In genomic region chr17:42103221-42103954, GRCh38 we compare ENCODE assay signal across 21 cellular contexts. TPM values are rescaled to one million over a fixed set of nuclear protein-coding genes. Genes with fewer than 3 reads are reported as not detected.
A peak's percentile ranks its signal among the peaks of the same experiment; 100 is the strongest.
DNase-seq lines count a peak whose midpoint lies in the region; ATAC-seq, FAIRE-seq and TF ChIP-seq lines count a peak whose summit lies in the region.
"Had no signal": no experiment of that assay in that cellular context is flagged by ENCODE, and none has a peak within 500 bp of the region (broad histone marks: within the 10 kb centered on the region; RNA-seq: fewer than 3 reads in every experiment).

No MANE protein-coding gene starts in this region.

- CTCF ChIA-PET in K562 (lab: Yijun Ruan, JAX; ENCODE audit: low intra/inter-chr PET ratio): interaction anchor here (0.6 to 3.2 kb wide), 2 partner anchors 24 to 35 kb away, joined by 3 to 33 read pairs; no protein-coding TSS in a partner anchor

- TF ChIP-seq CTCF in C4-2B (conservative IDR thresholded peaks at IDR 0.05): no peak
- TF ChIP-seq CTCF in K562 (IDR thresholded peaks at IDR 0.05 in 2 of 3, conservative IDR thresholded peaks at IDR 0.05 in 1 of 3; ENCODE audit: insufficient read depth in 2 of 3, low read depth in 1 of 3, low read length in 3 of 3): no peak
- TF ChIP-seq CTCF in kidney (IDR thresholded peaks at IDR 0.05; ENCODE audit: borderline replicate concordance, extremely low read depth, insufficient read depth): no peak

- no peak overlapping the region for H4K8ac ChIP-seq in trophoblast cell (ENCODE audit: low read depth, low read length)

- no peak for TF ChIP-seq RAD21 in K562 (CRISPR knock-in tag; conservative IDR thresholded peaks at IDR 0.05 in 1 of 2, IDR thresholded peaks at IDR 0.05 in 1 of 2)

- TF ChIP-seq EP300 in K562 (IDR thresholded peaks at IDR 0.05; ENCODE audit: low read length): no peak

- no peak overlapping the region for H2AK5ac ChIP-seq in trophoblast cell (ENCODE audit: low read length)

- peak overlapping the region; percentile 32; the same call in 1 of the 2 replicates for H3K27ac ChIP-seq in C4-2B
- no peak overlapping the region for H3K27ac ChIP-seq in K562 (ENCODE audit: extremely low read depth, low read depth, low read length)
- no peak overlapping the region for H3K27ac ChIP-seq in trophoblast cell (ENCODE audit: low read depth, low read length)
- H3K27ac ChIP-seq in kidney (ENCODE audit: low read depth in 2 of 2, low read length in 2 of 2): no peak overlapping the region

- no peaks in the 10 kb centered on the region for H3K27me3 ChIP-seq in K562 (ENCODE audit: control insufficient read depth in 2 of 2, insufficient read depth in 2 of 2, low read length in 2 of 2)
- H3K27me3 ChIP-seq in trophoblast cell (ENCODE audit: insufficient read depth, low read length): peaks cover 2% of the 10 kb centered on the region

- no peak overlapping the region for H3K23ac ChIP-seq in trophoblast cell (ENCODE audit: low read length)

- H4K91ac ChIP-seq in trophoblast cell (ENCODE audit: low read depth, low read length): no peak overlapping the region

- BruUV-seq in K562 (replicated peaks; lab: Mats Ljungman, UMichigan): no TSS peak

- no peak overlapping the region for H2BK12ac ChIP-seq in trophoblast cell (ENCODE audit: low read length)

- DNase-seq in K562 (ENCODE audit: extremely low read depth in 1 of 4, low spot score in 3 of 4): no peak
- DNase-seq in trophoblast cell: peak; percentile 52 to 93
- DNase-seq in kidney: no peak
- DNase-seq: C1 segment of cervical spinal cord; Caco-2; CD4-positive, CD25-positive, alpha-beta regulatory T cell; CD8-positive, alpha-beta T cell; DMS153; DMS79 treated with DMSO at 0.1 percent for 48 hours; GF-D8; GOT3; HFFc6 had no signal

- FAIRE-seq in K562 (lab: Jason Lieb, UNC) (no peak), kidney (lab: Jason Lieb, UNC) (no peak)
- FAIRE-seq: GM12891, GM18507, H54 had no signal

- POLR2A ChIA-PET in K562 (lab: Yijun Ruan, JAX): interaction anchor here (0.6 to 1.2 kb wide), 2 partner anchors 11 to 208 kb away, joined by 3 to 4 read pairs; no protein-coding TSS in a partner anchor

- no peak for ATAC-seq in K562
- ATAC-seq: CD8-positive, alpha-beta T cell had no signal

- H3K4me3 ChIP-seq in K562 (no peak overlapping the region), trophoblast cell (ENCODE audit: low read depth, low read length) (no peak overlapping the region), kidney (ENCODE audit: low read length in 2 of 2) (no peak overlapping the region)
- H3K4me3 ChIP-seq: HAP-1 had no signal

- no peak overlapping the region for H2BK5ac ChIP-seq in trophoblast cell (ENCODE audit: low read depth, low read length, poor library complexity)

- peak overlapping the region in 1 of 2 experiments; percentile 37; a peak in 2 of 4 replicates for H3K9ac ChIP-seq in K562 (ENCODE audit: insufficient read depth in 1 of 2, low read depth in 2 of 2, low read length in 2 of 2)
- H3K9ac ChIP-seq in trophoblast cell (ENCODE audit: low read length): no peak overlapping the region
- H3K9ac ChIP-seq in kidney (ENCODE audit: low read length in 2 of 2): no peak overlapping the region

- 34% methylated on average over 11 of the region's 11 CpGs for WGBS in K562 (ENCODE audit: insufficient coverage, low coverage, missing lambda C conversion rate)
- no CpG with 5 or more reads among the region's 11 CpGs for WGBS in trophoblast cell (ENCODE audit: extremely low coverage, insufficient coverage, insufficient read length)

- no peaks in the 10 kb centered on the region for H3K9me1 ChIP-seq in K562 (ENCODE audit: control insufficient read depth, insufficient read depth, low read length)

- no peaks in the 10 kb centered on the region for H3K36me3 ChIP-seq in K562 (ENCODE audit: control insufficient read depth, insufficient read depth, low read length)
- no peaks in the 10 kb centered on the region for H3K36me3 ChIP-seq in trophoblast cell (ENCODE audit: control insufficient read depth in 1 of 2, insufficient read depth in 2 of 2, low read length in 2 of 2)
- peaks cover 3 to 13% of the 10 kb centered on the region in 2 donors for H3K36me3 ChIP-seq in kidney (ENCODE audit: control insufficient read depth in 1 of 2, insufficient read depth in 2 of 2, low read length in 2 of 2)
- H3K36me3 ChIP-seq: HAP-1 had no signal

- intact Hi-C loops in K562 (cut with micrococcal nuclease): no loop called here
- intact Hi-C loops in kidney (cut with DNase I): no loop called here

- in situ Hi-C loops in K562 (cut with MboI): loop anchor here (25.0 kb wide), 1 partner anchor 366 kb away; the partner anchor contains the start of gene HAP1

- H2BK120ac ChIP-seq in trophoblast cell (ENCODE audit: insufficient read depth, low read length, poor library complexity): no peak overlapping the region

- no peaks in the 10 kb centered on the region for H4K20me1 ChIP-seq in K562 (replicated peaks; ENCODE audit: control insufficient read depth, insufficient read depth, low read length)

- H3K79me2 ChIP-seq in K562 (ENCODE audit: control insufficient read depth, insufficient read depth, low read length) (no peaks in the 10 kb centered on the region), trophoblast cell (ENCODE audit: control insufficient read depth, insufficient read depth, low read length, poor library complexity) (no peaks in the 10 kb centered on the region)

- no peaks in the 10 kb centered on the region for H3K9me3 ChIP-seq in K562 (replicated peaks; ENCODE audit: control insufficient read depth, insufficient read depth, low read depth, low read length)
- H3K9me3 ChIP-seq in trophoblast cell (ENCODE audit: insufficient read depth, low read depth, low read length): no peaks in the 10 kb centered on the region
- H3K9me3 ChIP-seq in kidney (ENCODE audit: control insufficient read depth in 1 of 2, low read length in 2 of 2): no peaks in the 10 kb centered on the region
- H3K9me3 ChIP-seq: Caco-2, HAP-1 had no signal

- H3K18ac ChIP-seq in trophoblast cell (ENCODE audit: low read length): no peak overlapping the region

- H3K14ac ChIP-seq in trophoblast cell (ENCODE audit: low read length): no peak overlapping the region

- no peaks in the 10 kb centered on the region for H3K79me1 ChIP-seq in trophoblast cell (ENCODE audit: low read length)

- no peak overlapping the region for H4K12ac ChIP-seq in trophoblast cell (ENCODE audit: low read depth, low read length)

- H3K4me1 ChIP-seq in K562 (replicated peaks in 1 of 2; ENCODE audit: control insufficient read depth in 2 of 2, insufficient read depth in 2 of 2, low read length in 2 of 2): peaks cover 13 to 33% of the 10 kb centered on the region in 2 experiments; a peak in 4 of 5 replicates
- peaks cover 0 to 3% of the 10 kb centered on the region in 2 experiments for H3K4me1 ChIP-seq in trophoblast cell (ENCODE audit: control insufficient read depth in 1 of 2, insufficient read depth in 2 of 2, low read length in 2 of 2)
- H3K4me1 ChIP-seq in kidney (ENCODE audit: control insufficient read depth in 1 of 2, insufficient read depth in 1 of 2, low read depth in 1 of 2, low read length in 2 of 2): no peaks in the 10 kb centered on the region
- H3K4me1 ChIP-seq: Caco-2, HAP-1 had no signal

- no peak overlapping the region for H2AFZ ChIP-seq in K562 (ENCODE audit: low read depth, low read length)
- H2AFZ ChIP-seq in trophoblast cell (ENCODE audit: insufficient read depth, low read length, poor library complexity): no peak overlapping the region

- no peak overlapping the region for H3K4ac ChIP-seq in trophoblast cell (ENCODE audit: low read depth, low read length)

- no peak overlapping the region for H3K4me2 ChIP-seq in K562 (ENCODE audit: insufficient read depth, low read length)
- no peak overlapping the region for H3K4me2 ChIP-seq in trophoblast cell (ENCODE audit: low read length)

- no peak for TF ChIP-seq POLR2A in K562 (conservative IDR thresholded peaks at IDR 0.05)

RNA-seq across cellular contexts. Expression of gene ZNF385C, which starts 5.1 kb away (rescaled TPM):
- 0.44 and 0.86 TPM in 2 replicates for total RNA-seq in K562 (2011; cell fraction: chromatin; rRNA removed; ENCODE audit: low replicate concordance)
- 0.79 and 0.83 TPM in 2 replicates for total RNA-seq in K562 (2011; cell fraction: nucleolus; rRNA removed)
- total RNA-seq in K562 (2011; cell fraction: nucleoplasm; rRNA removed): 0.73 and 1.5 TPM in 2 replicates
- total RNA-seq in K562 (2014; rRNA removed) (0.20 TPM in 1 of 2 replicates, not detected in the other), K562 (2014; rRNA removed; fragmentation: Illumina TruSeq; extraction: Trizol) (0.16 and 0.25 TPM in 2 replicates), K562 (2015; rRNA removed; fragmentation: Illumina TruSeq; extraction: Trizol) (0.08 and 0.11 TPM in 2 replicates), K562 (2021) (0.22 and 0.34 TPM in 2 replicates), kidney (1.2 TPM)
- polyA plus RNA-seq in K562 (2011; rRNA removed) (0.35 and 0.42 TPM in 2 replicates), K562 (2014; fragmentation: Illumina TruSeq; extraction: Trizol) (0.28 and 0.29 TPM in 2 replicates), K562 (2014; fragmentation: Nextera tagmentation; extraction: Ambion mirVana) (under 1 TPM; 0.03 to 0.04 TPM), K562 (2014; rRNA removed) (0.15 and 0.74 TPM in 2 replicates), kidney (ENCODE audit: insufficient read depth, low read depth, low replicate concordance) (1.1 TPM)
- 0.48 and 0.63 TPM in 2 replicates for polyA plus RNA-seq in K562 (2011; cell fraction: cytosol; rRNA removed)
- polyA plus RNA-seq in K562 (2011; cell fraction: nucleus; rRNA removed): 0.80 and 0.84 TPM in 2 replicates
- polyA plus RNA-seq in K562 (2012): 0.25 and 1.9 TPM in 2 replicates
- polyA minus RNA-seq in K562 (2011; rRNA and poly(A)+ RNA removed): 0.11 and 0.18 TPM in 2 replicates
- not detected in 2 replicates for polyA minus RNA-seq in K562 (2011; cell fraction: cytosol; rRNA and poly(A)+ RNA removed)
- not detected in 2 replicates for polyA minus RNA-seq in K562 (2011; cell fraction: nucleus; rRNA and poly(A)+ RNA removed)
- 0.26 and 0.36 TPM in 2 replicates for polyA plus RNA-seq in trophoblast cell (2013)
- total RNA-seq: A172; CD4-positive, CD25-positive, alpha-beta regulatory T cell; HFFc6 had no signal
- polyA plus RNA-seq: BJ had no signal

RNA-seq across cellular contexts. Expression of gene DHX58, which starts 9.1 kb away (rescaled TPM):
- total RNA-seq in K562 (2011; cell fraction: chromatin; rRNA removed; ENCODE audit: low replicate concordance): 6.6 and 9.3 TPM in 2 replicates
- 4.5 and 5.7 TPM in 2 replicates for total RNA-seq in K562 (2011; cell fraction: nucleolus; rRNA removed)
- 5.0 and 5.1 TPM in 2 replicates for total RNA-seq in K562 (2011; cell fraction: nucleoplasm; rRNA removed)
- total RNA-seq in K562 (2014; rRNA removed) (1.5 and 3.0 TPM in 2 replicates), K562 (2014; rRNA removed; fragmentation: Illumina TruSeq; extraction: Trizol) (0.51 and 0.76 TPM in 2 replicates), K562 (2015; rRNA removed; fragmentation: Illumina TruSeq; extraction: Trizol) (1.1 and 1.2 TPM in 2 replicates), K562 (2021) (1.7 and 2.3 TPM in 2 replicates), kidney (27.5 TPM)
- polyA plus RNA-seq in K562 (2011; rRNA removed) (1.6 and 3.5 TPM in 2 replicates), K562 (2014; fragmentation: Illumina TruSeq; extraction: Trizol) (1.4 TPM in 2 replicates), K562 (2014; fragmentation: Nextera tagmentation; extraction: Ambion mirVana) (under 1 TPM; 0.15 to 0.25 TPM), K562 (2014; rRNA removed) (1.9 and 2.4 TPM in 2 replicates), kidney (ENCODE audit: insufficient read depth, low read depth, low replicate concordance) (22.1 TPM)
- polyA plus RNA-seq in K562 (2011; cell fraction: cytosol; rRNA removed): 3.9 and 5.4 TPM in 2 replicates
- 7.8 and 12.8 TPM in 2 replicates for polyA plus RNA-seq in K562 (2011; cell fraction: nucleus; rRNA removed)
- 1.5 and 4.2 TPM in 2 replicates for polyA plus RNA-seq in K562 (2012)
- polyA minus RNA-seq in K562 (2011; rRNA and poly(A)+ RNA removed): 0.84 and 1.1 TPM in 2 replicates
- 1.7 and 2.9 TPM in 2 replicates for polyA minus RNA-seq in K562 (2011; cell fraction: cytosol; rRNA and poly(A)+ RNA removed)
- 1.9 and 4.2 TPM in 2 replicates for polyA minus RNA-seq in K562 (2011; cell fraction: nucleus; rRNA and poly(A)+ RNA removed)
- polyA plus RNA-seq in trophoblast cell (2013): 0.10 and 0.22 TPM in 2 replicates

RNA-seq across cellular contexts. Expression of gene KAT2A, which starts 17.8 kb away (rescaled TPM):
- total RNA-seq in K562 (2011; cell fraction: chromatin; rRNA removed; ENCODE audit: low replicate concordance): 97.5 and 216 TPM in 2 replicates
- 139 and 145 TPM in 2 replicates for total RNA-seq in K562 (2011; cell fraction: nucleolus; rRNA removed)
- total RNA-seq in K562 (2011; cell fraction: nucleoplasm; rRNA removed): 84.1 and 110 TPM in 2 replicates
- total RNA-seq in K562 (2014; rRNA removed) (22.9 and 29.3 TPM in 2 replicates), K562 (2014; rRNA removed; fragmentation: Illumina TruSeq; extraction: Trizol) (13.9 and 18.7 TPM in 2 replicates), K562 (2015; rRNA removed; fragmentation: Illumina TruSeq; extraction: Trizol) (31.9 and 32.8 TPM in 2 replicates), K562 (2021) (57.2 and 57.8 TPM in 2 replicates), kidney (38.6 TPM)
- polyA plus RNA-seq in K562 (2011; rRNA removed) (64.6 and 64.7 TPM in 2 replicates), K562 (2014; fragmentation: Illumina TruSeq; extraction: Trizol) (54.4 and 57.1 TPM in 2 replicates), K562 (2014; fragmentation: Nextera tagmentation; extraction: Ambion mirVana) (1 to 10 TPM; 1.5 to 4.9 TPM), K562 (2014; rRNA removed) (80.4 and 92.0 TPM in 2 replicates), kidney (ENCODE audit: insufficient read depth, low read depth, low replicate concordance) (38.6 TPM)
- 26.0 and 41.1 TPM in 2 replicates for polyA plus RNA-seq in K562 (2011; cell fraction: cytosol; rRNA removed)
- 518 and 949 TPM in 2 replicates for polyA plus RNA-seq in K562 (2011; cell fraction: nucleus; rRNA removed)
- polyA plus RNA-seq in K562 (2012): 43.2 and 57.4 TPM in 2 replicates
- 13.2 and 20.1 TPM in 2 replicates for polyA minus RNA-seq in K562 (2011; rRNA and poly(A)+ RNA removed)
- polyA minus RNA-seq in K562 (2011; cell fraction: cytosol; rRNA and poly(A)+ RNA removed): 13.4 and 13.8 TPM in 2 replicates
- polyA minus RNA-seq in K562 (2011; cell fraction: nucleus; rRNA and poly(A)+ RNA removed): 44.7 and 47.8 TPM in 2 replicates
- 14.5 and 14.6 TPM in 2 replicates for polyA plus RNA-seq in trophoblast cell (2013)

RNA-seq across cellular contexts. Expression of gene HSPB9, which starts 19.2 kb away (rescaled TPM):
- 0.62 and 0.92 TPM in 2 replicates for total RNA-seq in K562 (2011; cell fraction: chromatin; rRNA removed; ENCODE audit: low replicate concordance)
- 0.26 and 0.67 TPM in 2 replicates for total RNA-seq in K562 (2011; cell fraction: nucleolus; rRNA removed)
- total RNA-seq in K562 (2011; cell fraction: nucleoplasm; rRNA removed): 0.22 and 0.31 TPM in 2 replicates
- total RNA-seq in K562 (2014; rRNA removed) (0.08 TPM in 1 of 2 replicates, not detected in the other), K562 (2014; rRNA removed; fragmentation: Illumina TruSeq; extraction: Trizol) (not detected in 2 replicates), K562 (2015; rRNA removed; fragmentation: Illumina TruSeq; extraction: Trizol) (0.07 TPM in 1 of 2 replicates, not detected in the other), K562 (2021) (0.11 and 0.16 TPM in 2 replicates), kidney (not detected)
- polyA plus RNA-seq in K562 (2011; rRNA removed) (0.04 and 0.08 TPM in 2 replicates), K562 (2014; fragmentation: Illumina TruSeq; extraction: Trizol) (not detected in 2 replicates), K562 (2014; fragmentation: Nextera tagmentation; extraction: Ambion mirVana) (under 1 TPM; 0.04 to 0.06 TPM), K562 (2014; rRNA removed) (0.05 and 0.13 TPM in 2 replicates), kidney (ENCODE audit: insufficient read depth, low read depth, low replicate concordance) (0.99 TPM)
- polyA plus RNA-seq in K562 (2011; cell fraction: cytosol; rRNA removed): 0.06 TPM in 1 of 2 replicates, not detected in the other
- 0.41 and 0.74 TPM in 2 replicates for polyA plus RNA-seq in K562 (2011; cell fraction: nucleus; rRNA removed)
- 0.27 and 0.36 TPM in 2 replicates for polyA plus RNA-seq in K562 (2012)
- 0.18 TPM in 1 of 2 replicates, not detected in the other for polyA minus RNA-seq in K562 (2011; rRNA and poly(A)+ RNA removed)
- not detected in 2 replicates for polyA minus RNA-seq in K562 (2011; cell fraction: cytosol; rRNA and poly(A)+ RNA removed)
- polyA minus RNA-seq in K562 (2011; cell fraction: nucleus; rRNA and poly(A)+ RNA removed): 0.13 and 0.22 TPM in 2 replicates
- polyA plus RNA-seq in trophoblast cell (2013): 0.01 and 0.03 TPM in 2 replicates
- total RNA-seq: A172; A673; Caco-2; CD4-positive, CD25-positive, alpha-beta regulatory T cell; CD8-positive, alpha-beta T cell; G401; HFFc6 had no signal
- polyA plus RNA-seq: BJ had no signal

RNA-seq across cellular contexts. Expression of gene RAB5C, which starts 51.4 kb away (rescaled TPM):
- total RNA-seq in K562 (2011; cell fraction: chromatin; rRNA removed; ENCODE audit: low replicate concordance): 21.1 and 47.2 TPM in 2 replicates
- 33.4 and 35.0 TPM in 2 replicates for total RNA-seq in K562 (2011; cell fraction: nucleolus; rRNA removed)
- total RNA-seq in K562 (2011; cell fraction: nucleoplasm; rRNA removed): 29.4 and 31.1 TPM in 2 replicates
- total RNA-seq in K562 (2014; rRNA removed) (79.2 and 125 TPM in 2 replicates), K562 (2014; rRNA removed; fragmentation: Illumina TruSeq; extraction: Trizol) (46.5 and 55.8 TPM in 2 replicates), K562 (2015; rRNA removed; fragmentation: Illumina TruSeq; extraction: Trizol) (106 and 107 TPM in 2 replicates), K562 (2021) (108 and 117 TPM in 2 replicates), kidney (159 TPM)
- polyA plus RNA-seq in K562 (2011; rRNA removed) (55.9 and 77.4 TPM in 2 replicates), K562 (2014; fragmentation: Illumina TruSeq; extraction: Trizol) (165 and 166 TPM in 2 replicates), K562 (2014; fragmentation: Nextera tagmentation; extraction: Ambion mirVana) (1 to 10 TPM; 1.7 to 2.2 TPM), K562 (2014; rRNA removed) (118 and 122 TPM in 2 replicates), kidney (ENCODE audit: insufficient read depth, low read depth, low replicate concordance) (286 TPM)
- 85.9 and 208 TPM in 2 replicates for polyA plus RNA-seq in K562 (2011; cell fraction: cytosol; rRNA removed)
- polyA plus RNA-seq in K562 (2011; cell fraction: nucleus; rRNA removed): 34.9 and 64.9 TPM in 2 replicates
- polyA plus RNA-seq in K562 (2012): 110 and 123 TPM in 2 replicates
- polyA minus RNA-seq in K562 (2011; rRNA and poly(A)+ RNA removed): 20.1 and 45.6 TPM in 2 replicates
- 30.4 and 33.9 TPM in 2 replicates for polyA minus RNA-seq in K562 (2011; cell fraction: cytosol; rRNA and poly(A)+ RNA removed)
- 7.9 and 8.3 TPM in 2 replicates for polyA minus RNA-seq in K562 (2011; cell fraction: nucleus; rRNA and poly(A)+ RNA removed)
- polyA plus RNA-seq in trophoblast cell (2013): 171 and 172 TPM in 2 replicates

Comparison
In these comparisons a context has a peak if more than half of its experiments do, and no peak if none do; other contexts are left out.
1. DNase-seq: peak in trophoblast cell (2 of 2); none in K562 (0 of 4) and kidney (single experiment).